1 cellular context compared by ENCODE assay signal in genomic region chr17:35142467-35142796, GRCh38.
TF ChIP-seq lines count a peak whose summit lies in the region.

No MANE protein-coding gene starts in this region.

TF ChIP-seq in SK-N-SH, 30 proteins besides CTCF, POLR2A, EP300 and RAD21 (continued from another document):
- no peak for TF ChIP-seq IRF3 (IDR thresholded peaks at IDR 0.05; ENCODE audit: low read depth, low read length)
- no peak for TF ChIP-seq RXRA (IDR thresholded peaks at IDR 0.05; ENCODE audit: borderline replicate concordance, low read depth)
- no peak for TF ChIP-seq JUND (IDR thresholded peaks at IDR 0.05)
- TF ChIP-seq CHD2 (IDR thresholded peaks at IDR 0.05; ENCODE audit: low read length, partially characterized antibody), result no peak
- no peak for TF ChIP-seq GABPA (IDR thresholded peaks at IDR 0.05; ENCODE audit: low read depth)
- TF ChIP-seq TAF1 (IDR thresholded peaks at IDR 0.05; ENCODE audit: borderline replicate concordance, low read depth, low read length), result no peak
- TF ChIP-seq TCF12 (IDR thresholded peaks at IDR 0.05), result no peak
- TF ChIP-seq FOSL2 (IDR thresholded peaks at IDR 0.05; ENCODE audit: borderline replicate concordance, low read depth), result no peak
- TF ChIP-seq EZH2phosphoT487 (IDR thresholded peaks at IDR 0.05; ENCODE audit: borderline replicate concordance, low read depth), result no peak
- no peak for TF ChIP-seq MXI1 (IDR thresholded peaks at IDR 0.05; ENCODE audit: low read depth, low read length)
- no peak for TF ChIP-seq MEF2A (IDR thresholded peaks at IDR 0.05; ENCODE audit: borderline replicate concordance, low read depth)
- no peak for TF ChIP-seq YY1 (IDR thresholded peaks at IDR 0.05; ENCODE audit: low read depth)
- TF ChIP-seq GATA2 (CRISPR knock-in tag; IDR thresholded peaks at IDR 0.05), result no peak
- TF ChIP-seq RFX5 (IDR thresholded peaks at IDR 0.05; ENCODE audit: low read length), result no peak
- TF ChIP-seq NFIC (IDR thresholded peaks at IDR 0.05; ENCODE audit: borderline replicate concordance), result no peak
- TF ChIP-seq ELF1 (IDR thresholded peaks at IDR 0.05), result no peak
- TF ChIP-seq NRF1 (IDR thresholded peaks at IDR 0.05; ENCODE audit: low read depth, low read length), result no peak
TF ChIP-seq in SK-N-SH: peak in this region for 0.
